Comparison of ENCODE assay signal across 26 cellular contexts in the genomic region with DNA sequence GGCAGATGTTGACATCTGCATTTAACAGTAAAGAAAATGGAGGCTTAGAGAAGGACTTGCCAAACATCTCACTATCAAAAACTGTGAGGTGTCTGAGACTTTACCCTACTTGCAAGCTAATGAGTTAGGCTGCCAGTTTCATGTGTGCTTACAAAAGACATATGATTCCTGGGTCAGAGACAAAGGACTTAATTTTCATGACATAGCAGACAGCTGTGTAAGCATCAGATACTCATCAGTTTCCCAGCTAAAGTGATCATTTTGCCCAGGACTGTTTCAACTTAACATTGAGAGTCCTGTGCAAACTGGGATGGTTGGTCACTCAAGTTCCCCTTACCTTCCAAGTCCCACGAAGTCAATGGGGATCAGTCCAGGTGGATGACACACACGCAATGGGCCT. TPM values are rescaled to one million over a fixed set of nuclear protein-coding genes. Genes with fewer than 3 reads are reported as not detected.
"Had no signal": no experiment of that assay in that cellular context is flagged by ENCODE, and none has a peak within 500 bp of the region (broad histone marks: within the 10 kb centered on the region; RNA-seq: fewer than 3 reads in every experiment).

No MANE protein-coding gene starts in this region.

- H3K4me1 Mint-ChIP-seq: activated CD4-positive, alpha-beta memory T cell treated with anti-CD3 and anti-CD28 coated beads, Interleukin-2, amount 10 ng/mL, durations not matched to agents 7 days and 5 days; activated CD4-positive, alpha-beta T cell treated with anti-CD3 and anti-CD28 coated beads for 36 hours; naive thymus-derived CD8-positive, alpha-beta T cell had no signal

- H3K4me2 ChIP-seq: hepatocyte had no signal

- H3K27ac Mint-ChIP-seq: activated CD4-positive, alpha-beta memory T cell treated with anti-CD3 and anti-CD28 coated beads, Interleukin-2, amount 10 ng/mL, durations not matched to agents 7 days and 5 days; activated CD4-positive, alpha-beta T cell treated with anti-CD3 and anti-CD28 coated beads for 36 hours; activated naive CD8-positive, alpha-beta T cell; naive thymus-derived CD8-positive, alpha-beta T cell had no signal

- DNase-seq: activated CD4-positive, alpha-beta memory T cell treated with anti-CD3 and anti-CD28 coated beads, Interleukin-2, amount 10 ng/mL, durations not matched to agents 7 days and 5 days; activated CD4-positive, alpha-beta T cell treated with anti-CD3 and anti-CD28 coated beads for 36 hours; activated effector memory CD4-positive, alpha-beta T cell treated with anti-CD3 and anti-CD28 coated beads, Interleukin-2, amount 50 U/mL, for 16 hours; activated T-cell treated with anti-CD3 and anti-CD28 coated beads, Interleukin-2, amount 50 U/mL, for 48 hours; amygdala; body of pancreas; caudate nucleus; colonic mucosa; islet precursor cell; naive thymus-derived CD8-positive, alpha-beta T cell; retina; stimulated activated CD4-positive, alpha-beta T cell treated with anti-CD3 and anti-CD28 coated beads, Interleukin-4, amount 100 ng/mL, for 24 hours; stimulated activated naive CD4-positive, alpha-beta T cell treated with Interleukin-2 at 50 U/mL for 16 hours; substantia nigra; uterus had no signal

- H3K4me3 Mint-ChIP-seq: activated CD4-positive, alpha-beta memory T cell treated with anti-CD3 and anti-CD28 coated beads, Interleukin-2, amount 10 ng/mL, durations not matched to agents 7 days and 5 days; activated CD4-positive, alpha-beta T cell treated with anti-CD3 and anti-CD28 coated beads for 36 hours; activated naive CD8-positive, alpha-beta T cell; naive thymus-derived CD8-positive, alpha-beta T cell had no signal

- H3K36me3 Mint-ChIP-seq: activated naive CD8-positive, alpha-beta T cell; naive thymus-derived CD8-positive, alpha-beta T cell had no signal

- H3K4me3 ChIP-seq: body of pancreas, colonic mucosa, hepatocyte, tibial nerve, uterus had no signal

- H3K4me1 ChIP-seq: colonic mucosa, parathyroid adenoma, uterus had no signal

- H3K27me3 Mint-ChIP-seq: activated naive CD8-positive, alpha-beta T cell had no signal

- H3K27ac ChIP-seq: body of pancreas, colonic mucosa, hepatocyte, neutrophil, parathyroid adenoma, tibial nerve, uterus had no signal

- H3K27me3 ChIP-seq: body of pancreas, colonic mucosa, hepatocyte, neutrophil, tibial nerve, uterus had no signal

- H3K36me3 ChIP-seq: colonic mucosa, neutrophil, tibial nerve, uterus had no signal

- H3K79me2 ChIP-seq: hepatocyte, parathyroid adenoma had no signal

- H3K9me3 Mint-ChIP-seq: activated CD4-positive, alpha-beta memory T cell treated with anti-CD3 and anti-CD28 coated beads, Interleukin-2, amount 10 ng/mL, durations not matched to agents 7 days and 5 days had no signal

- H3K9ac ChIP-seq: parathyroid adenoma had no signal

RNA-seq across cellular contexts. Expression of gene DAPL1, which starts 18.9 kb away (rescaled TPM):
- total RNA-seq: activated CD4-positive, alpha-beta memory T cell treated with anti-CD3 and anti-CD28 coated beads, Interleukin-2, amount 10 ng/mL, durations not matched to agents 7 days and 5 days; activated CD4-positive, alpha-beta T cell treated with anti-CD3 and anti-CD28 coated beads for 36 hours; fibroblast of villous mesenchyme; glomerular endothelial cell; hepatocyte; left lobe of liver; lung microvascular endothelial cell; mononuclear cell; naive thymus-derived CD8-positive, alpha-beta T cell; skeletal muscle tissue; uterus had no signal
- polyA plus RNA-seq: hepatocyte; naive thymus-derived CD8-positive, alpha-beta T cell had no signal
